ENCODE assay signal across 8 cellular contexts in genomic region chr3:149751551-149751950, GRCh38. TPM values are rescaled to one million over a fixed set of nuclear protein-coding genes. Genes with fewer than 3 reads are reported as not detected.
DNase-seq lines count a peak whose midpoint lies in the region; ATAC-seq lines count a peak whose summit lies in the region.

No MANE protein-coding gene starts in this region.

- peaks cover 26 to 32% (median 29%) of the 10 kb centered on the region in 5 donors for H3K36me3 ChIP-seq in subcutaneous abdominal adipose tissue (ENCODE audit: control insufficient read depth in 5 of 5, insufficient read depth in 5 of 5, low read length in 5 of 5)

- H3K4me1 ChIP-seq in subcutaneous abdominal adipose tissue (ENCODE audit: control insufficient read depth in 5 of 5, insufficient read depth in 5 of 5, low read length in 5 of 5) = peaks cover 0 to 17% (median 17%) of the 10 kb centered on the region in 5 donors

- DNase-seq in activated CD4-positive, alpha-beta T cell treated with anti-CD3 and anti-CD28 coated beads for 36 hours = no peak
- DNase-seq in activated CD4-positive, alpha-beta T cell treated with anti-CD3 and anti-CD28 coated beads, Interleukin-2, amount 50 U/mL, for 4 hours = no peak
- DNase-seq in activated CD4-positive, alpha-beta memory T cell treated with anti-CD3 and anti-CD28 coated beads, Interleukin-2, amount 10 ng/mL, durations not matched to agents 7 days and 5 days = no peak
- DNase-seq in NK-92 (lab: John Stamatoyannopoulos, UW; ENCODE audit: unreplicated experiment) (no peak), DMS114 treated with DMSO at 0.1 percent for 48 hours (lab: John Stamatoyannopoulos, UW; ENCODE audit: unreplicated experiment) (no peak)

- H3K9me3 Mint-ChIP-seq in activated CD4-positive, alpha-beta T cell treated with anti-CD3 and anti-CD28 coated beads for 36 hours (ENCODE audit: low read depth) = no peaks in the 10 kb centered on the region
- no peaks in the 10 kb centered on the region for H3K9me3 Mint-ChIP-seq in activated CD4-positive, alpha-beta memory T cell treated with anti-CD3 and anti-CD28 coated beads, Interleukin-2, amount 10 ng/mL, durations not matched to agents 7 days and 5 days

- peak overlapping the region; percentile 63 for H3K27ac ChIP-seq in subcutaneous abdominal adipose tissue (ENCODE audit: low read depth, low read length)

- H3K4me3 ChIP-seq in iPS-18c (ENCODE audit: insufficient read depth, low read depth, low read length) (peak overlapping the region; percentile 89), subcutaneous abdominal adipose tissue (ENCODE audit: low read depth in 1 of 5, low read length in 5 of 5) (peak overlapping the region; percentile 94 to 98 (median 96))

- H3K36me3 Mint-ChIP-seq in activated CD4-positive, alpha-beta T cell treated with anti-CD3 and anti-CD28 coated beads for 36 hours (ENCODE audit: low read depth) = peaks cover 27% of the 10 kb centered on the region
- peaks cover 31% of the 10 kb centered on the region for H3K36me3 Mint-ChIP-seq in activated CD4-positive, alpha-beta memory T cell treated with anti-CD3 and anti-CD28 coated beads, Interleukin-2, amount 10 ng/mL, durations not matched to agents 7 days and 5 days (ENCODE audit: low read depth)

- H3K9me3 ChIP-seq in iPS-18c (ENCODE audit: control insufficient read depth, insufficient read depth, low read length) = no peaks in the 10 kb centered on the region
- H3K9me3 ChIP-seq in subcutaneous abdominal adipose tissue (ENCODE audit: control insufficient read depth in 5 of 5, low read length in 5 of 5) = no peaks in the 10 kb centered on the region

- peaks cover 25% of the 10 kb centered on the region for H3K4me1 Mint-ChIP-seq in activated CD4-positive, alpha-beta T cell treated with anti-CD3 and anti-CD28 coated beads for 36 hours
- H3K4me1 Mint-ChIP-seq in activated CD4-positive, alpha-beta memory T cell treated with anti-CD3 and anti-CD28 coated beads, Interleukin-2, amount 10 ng/mL, durations not matched to agents 7 days and 5 days = peaks cover 32% of the 10 kb centered on the region

- peak overlapping the region; percentile 95 for H3K4me3 Mint-ChIP-seq in activated CD4-positive, alpha-beta T cell treated with anti-CD3 and anti-CD28 coated beads for 36 hours
- peak overlapping the region; percentile 95 for H3K4me3 Mint-ChIP-seq in activated CD4-positive, alpha-beta memory T cell treated with anti-CD3 and anti-CD28 coated beads, Interleukin-2, amount 10 ng/mL, durations not matched to agents 7 days and 5 days

- intact Hi-C loops in activated CD4-positive, alpha-beta T cell treated with anti-CD3 and anti-CD28 coated beads for 36 hours (cut with DNase I, micrococcal nuclease) = loop anchor here in 1 of 2 experiments (5.0 kb wide), 3 partner anchors 221 to 759 kb away; partner anchors contain the start of genes GYG1, HPS3 and PFN2

- H3K27me3 Mint-ChIP-seq in activated CD4-positive, alpha-beta T cell treated with anti-CD3 and anti-CD28 coated beads for 36 hours = no peaks in the 10 kb centered on the region
- H3K27me3 Mint-ChIP-seq in activated CD4-positive, alpha-beta memory T cell treated with anti-CD3 and anti-CD28 coated beads, Interleukin-2, amount 10 ng/mL, durations not matched to agents 7 days and 5 days = peaks cover 2% of the 10 kb centered on the region

- H3K27me3 ChIP-seq in subcutaneous abdominal adipose tissue (ENCODE audit: control insufficient read depth in 5 of 5, insufficient read depth in 4 of 5, low read length in 5 of 5) = no peaks in the 10 kb centered on the region

- POLR2A ChIA-PET in activated CD4-positive, alpha-beta T cell treated with anti-CD3 and anti-CD28 coated beads for 36 hours (lab: Charles Lee) = interaction anchor here (0.6 kb wide), 2 partner anchors 179 to 217 kb away, joined by 3 to 8 read pairs; no protein-coding TSS in a partner anchor
- POLR2A ChIA-PET in activated CD4-positive, alpha-beta memory T cell treated with anti-CD3 and anti-CD28 coated beads, Interleukin-2, amount 10 ng/mL, durations not matched to agents 7 days and 5 days (lab: Charles Lee) = interaction anchor here (0.7 to 2.7 kb wide), 7 partner anchors 12 to 95 kb away, joined by 3 to 22 read pairs (median 3); partner anchors contain the start of genes RNF13 and WWTR1

- no peak for ATAC-seq in activated CD4-positive, alpha-beta T cell treated with anti-CD3 and anti-CD28 coated beads for 36 hours
- no peak for ATAC-seq in HG03457 (IDR thresholded peaks at IDR 0.05; ENCODE audit: unreplicated experiment)

- H3K27ac Mint-ChIP-seq in activated CD4-positive, alpha-beta T cell treated with anti-CD3 and anti-CD28 coated beads for 36 hours = peak overlapping the region; percentile 91
- H3K27ac Mint-ChIP-seq in activated CD4-positive, alpha-beta memory T cell treated with anti-CD3 and anti-CD28 coated beads, Interleukin-2, amount 10 ng/mL, durations not matched to agents 7 days and 5 days = peak overlapping the region; percentile 82

- CTCF ChIA-PET in activated CD4-positive, alpha-beta T cell treated with anti-CD3 and anti-CD28 coated beads for 36 hours (lab: Charles Lee) = interaction anchor here (0.5 to 3.1 kb wide), 7 partner anchors 15 to 91 kb away, joined by 3 to 24 read pairs (median 3); no protein-coding TSS in a partner anchor
- CTCF ChIA-PET in activated CD4-positive, alpha-beta memory T cell treated with anti-CD3 and anti-CD28 coated beads, Interleukin-2, amount 10 ng/mL, durations not matched to agents 7 days and 5 days (lab: Charles Lee) = interaction anchor here (0.7 to 4.8 kb wide), 12 partner anchors 14 to 631 kb away, joined by 3 to 32 read pairs (median 7); partner anchors contain the start of gene RNF13

- H3K9ac ChIP-seq in subcutaneous abdominal adipose tissue (ENCODE audit: low read length in 5 of 5) = peak overlapping the region; percentile 74 to 99 (median 92)

RNA-seq across cellular contexts. Expression of gene COMMD2, which starts 0.7 kb away (rescaled TPM):
- 10 to 100 TPM; 29.4 to 29.5 TPM for total RNA-seq in activated CD4-positive, alpha-beta T cell treated with anti-CD3 and anti-CD28 coated beads for 36 hours
- total RNA-seq in activated CD4-positive, alpha-beta memory T cell treated with anti-CD3 and anti-CD28 coated beads, Interleukin-2, amount 10 ng/mL, durations not matched to agents 7 days and 5 days = 10 to 100 TPM; 26.3 to 28.9 TPM

RNA-seq across cellular contexts. Expression of gene ANKUB1, which starts 40.8 kb away (rescaled TPM):
- not detected for total RNA-seq in activated CD4-positive, alpha-beta T cell treated with anti-CD3 and anti-CD28 coated beads for 36 hours
- not detected for total RNA-seq in activated CD4-positive, alpha-beta memory T cell treated with anti-CD3 and anti-CD28 coated beads, Interleukin-2, amount 10 ng/mL, durations not matched to agents 7 days and 5 days
